ENCODE assay signal across 22 cellular contexts in genomic region chr3:141792495-141792894, GRCh38. TPM values are rescaled to one million over a fixed set of nuclear protein-coding genes. Genes with fewer than 3 reads are reported as not detected.
DNase-seq lines count a peak whose midpoint lies in the region; ATAC-seq, FAIRE-seq and TF ChIP-seq lines count a peak whose summit lies in the region.
"Had no signal": no experiment of that assay in that cellular context is flagged by ENCODE, and none has a peak within 500 bp of the region (broad histone marks: within the 10 kb centered on the region; RNA-seq: fewer than 3 reads in every experiment).

No MANE protein-coding gene starts in this region.

- H3K36me3 ChIP-seq in HepG2 (replicated peaks in 1 of 2; ENCODE audit: control insufficient read depth in 1 of 2, insufficient read depth in 2 of 2, low read length in 2 of 2) = no peaks in the 10 kb centered on the region
- H3K36me3 ChIP-seq in right lobe of liver = no peaks in the 10 kb centered on the region
- H3K36me3 ChIP-seq in astrocyte (ENCODE audit: insufficient read depth, low read length) = no peaks in the 10 kb centered on the region
- no peaks in the 10 kb centered on the region for H3K36me3 ChIP-seq in stomach

- H3K4me1 ChIP-seq in HepG2 (ENCODE audit: insufficient read depth, low read length) (peaks cover 22% of the 10 kb centered on the region), right lobe of liver (peaks cover 0 to 3% (median 0%) of the 10 kb centered on the region in 4 donors), astrocyte (ENCODE audit: insufficient read depth, low read length) (peaks cover 3% of the 10 kb centered on the region), stomach (peaks cover 6 to 18% (median 15%) of the 10 kb centered on the region in 4 donors)

- intact Hi-C loops in HepG2 (cut with micrococcal nuclease; ENCODE audit: unreplicated experiment) = no loop called here
- intact Hi-C loops in right lobe of liver (cut with DNase I) = no loop called here
- intact Hi-C loops in stomach (cut with DNase I; ENCODE audit: low total_unique reads) = no loop called here

- CTCF ChIA-PET in HepG2 (lab: Yijun Ruan, JAX; ENCODE audit: low intra/inter-chr PET ratio, low total read pairs) = no interaction called here

- TF ChIP-seq POLR2A in HepG2 (IDR thresholded peaks at IDR 0.05; ENCODE audit: insufficient read depth in 1 of 2, low read depth in 2 of 2, low read length in 2 of 2) (no peak), right lobe of liver (IDR thresholded peaks at IDR 0.05) (no peak), stomach (IDR thresholded peaks at IDR 0.05) (no peak)

- no peak for TF ChIP-seq EP300 in HepG2 (IDR thresholded peaks at IDR 0.05; ENCODE audit: low read depth in 2 of 2, low read length in 2 of 2)
- no peak for TF ChIP-seq EP300 in HepG2 (CRISPR knock-in tag; IDR thresholded peaks at IDR 0.05; ENCODE audit: borderline replicate concordance)
- no peak for TF ChIP-seq EP300 in stomach (IDR thresholded peaks at IDR 0.05)

- POLR2A ChIA-PET in HepG2 (lab: Yijun Ruan, JAX) = no interaction called here

- no peak for ATAC-seq in HepG2
- no peak for ATAC-seq in right lobe of liver
- ATAC-seq: GM23338, HCT116 had no signal

- no peak overlapping the region for H3K4me2 ChIP-seq in HepG2 (ENCODE audit: low read depth, low read length)
- no peak overlapping the region for H3K4me2 ChIP-seq in astrocyte (ENCODE audit: low read length)
- H3K4me2 ChIP-seq: GM23338 had no signal

- H3K79me2 ChIP-seq in HepG2 (ENCODE audit: insufficient read depth, low read length) = no peaks in the 10 kb centered on the region
- no peaks in the 10 kb centered on the region for H3K79me2 ChIP-seq in astrocyte (ENCODE audit: insufficient read depth, low read length)

- H3K27ac ChIP-seq in HepG2 (ENCODE audit: extremely low read length, insufficient read depth, low read length) = no peak overlapping the region
- H3K27ac ChIP-seq in right lobe of liver = no peak overlapping the region
- no peak overlapping the region for H3K27ac ChIP-seq in astrocyte (ENCODE audit: low read depth, low read length)
- H3K27ac ChIP-seq in stomach = no peak overlapping the region

- BruUV-seq in HepG2 (replicated peaks; lab: Mats Ljungman, UMichigan) = no TSS peak

- H3K27me3 ChIP-seq in HepG2 (ENCODE audit: control insufficient read depth in 1 of 2, insufficient read depth in 2 of 2, low read length in 2 of 2) (peaks cover 0 to 6% of the 10 kb centered on the region in 2 experiments; a peak in 1 of 5 replicates), right lobe of liver (no peaks in the 10 kb centered on the region), astrocyte (ENCODE audit: insufficient read depth, low read length) (no peaks in the 10 kb centered on the region), stomach (no peaks in the 10 kb centered on the region)

- peaks cover 10% of the 10 kb centered on the region for H3K4me1 Mint-ChIP-seq in astrocyte (ENCODE audit: low read depth, unreplicated experiment)

- no peak overlapping the region for H3K9ac ChIP-seq in HepG2 (ENCODE audit: insufficient read depth, low read depth, low read length)
- no peak overlapping the region for H3K9ac ChIP-seq in astrocyte (ENCODE audit: low read length)

- peaks cover 8% of the 10 kb centered on the region for H3K36me3 Mint-ChIP-seq in astrocyte (ENCODE audit: low read depth, unreplicated experiment)

- FAIRE-seq in HepG2 (lab: Jason Lieb, UNC) = no peak
- FAIRE-seq in astrocyte (lab: Jason Lieb, UNC) = no peak
- FAIRE-seq: GM12891, GM18507 had no signal

- TF ChIP-seq CTCF in HepG2 (CRISPR knock-in tag; IDR thresholded peaks at IDR 0.05) = no peak
- no peak for TF ChIP-seq CTCF in right lobe of liver (IDR thresholded peaks at IDR 0.05)
- no peak for TF ChIP-seq CTCF in astrocyte (IDR thresholded peaks at IDR 0.05; ENCODE audit: insufficient read depth, low read depth, low read length)
- TF ChIP-seq CTCF in stomach (IDR thresholded peaks at IDR 0.05) = no peak

- H3K27ac Mint-ChIP-seq in astrocyte (ENCODE audit: unreplicated experiment) = peak overlapping the region; percentile 19
- H3K27ac Mint-ChIP-seq: GM23338, H9 had no signal

- H4K20me1 ChIP-seq in HepG2 (ENCODE audit: insufficient read depth, low read length) = no peaks in the 10 kb centered on the region
- no peaks in the 10 kb centered on the region for H4K20me1 ChIP-seq in astrocyte (ENCODE audit: insufficient read depth, low read length)

- no peak overlapping the region for H3K4me3 Mint-ChIP-seq in astrocyte (ENCODE audit: unreplicated experiment)
- H3K4me3 Mint-ChIP-seq: GM23338, H9 had no signal

- no peak overlapping the region for H3K4me3 ChIP-seq in HepG2 (replicated peaks in 1 of 3; ENCODE audit: insufficient read depth in 1 of 3, low read depth in 2 of 3, low read length in 3 of 3)
- no peak overlapping the region for H3K4me3 ChIP-seq in right lobe of liver
- no peak overlapping the region for H3K4me3 ChIP-seq in astrocyte (ENCODE audit: insufficient read depth, low read depth, low read length)
- H3K4me3 ChIP-seq in stomach = no peak overlapping the region
- H3K4me3 ChIP-seq: GM23338 had no signal

- peaks cover 13% of the 10 kb centered on the region for H3K27me3 Mint-ChIP-seq in astrocyte (ENCODE audit: low read depth, unreplicated experiment)
- H3K27me3 Mint-ChIP-seq: CD4-positive, alpha-beta memory T cell had no signal

- no peaks in the 10 kb centered on the region for H3K9me3 ChIP-seq in HepG2 (ENCODE audit: low read length)
- H3K9me3 ChIP-seq in right lobe of liver = no peaks in the 10 kb centered on the region
- H3K9me3 ChIP-seq in astrocyte (ENCODE audit: insufficient read depth, low read depth, low read length) = no peaks in the 10 kb centered on the region
- no peaks in the 10 kb centered on the region for H3K9me3 ChIP-seq in stomach

- WGBS in HepG2 (ENCODE audit: low lambda C conversion rate) = 90% methylated on average over 1 of the region's 1 CpG
- WGBS in right lobe of liver (ENCODE audit: insufficient coverage, low coverage, low lambda C conversion rate, missing lambda C conversion rate) = 100% methylated on average over 1 of the region's 1 CpG
- WGBS in stomach, 5 donors = 92 to 100% (median 97%) methylated on average over 1 of the region's 1 CpG

- in situ Hi-C loops in HepG2 (cut with HindIII; ENCODE audit: extremely low pct_ligation_motif_present, low pct_unique_long_range_greater_than_20kb) = no loop called here

- TF ChIP-seq RAD21 in HepG2 (CRISPR knock-in tag; IDR thresholded peaks at IDR 0.05) = no peak

- peaks cover 4% of the 10 kb centered on the region for H3K9me3 Mint-ChIP-seq in astrocyte (ENCODE audit: unreplicated experiment)
- H3K9me3 Mint-ChIP-seq: CD4-positive, alpha-beta memory T cell; GM23338; H9 had no signal

- no peak for DNase-seq in HepG2 (ENCODE audit: low spot score)
- no peak for DNase-seq in right lobe of liver
- DNase-seq in astrocyte (ENCODE audit: low read depth) = no peak
- DNase-seq in stomach = no peak
- DNase-seq: C1 segment of cervical spinal cord; Calu3; CD4-positive, alpha-beta memory T cell; COR-L47; DMS53; DMS79 treated with DMSO at 0.1 percent for 48 hours; GF-D8 had no signal

- H2AFZ ChIP-seq in HepG2 (ENCODE audit: low read length) (no peak overlapping the region), astrocyte (ENCODE audit: low read depth, low read length) (no peak overlapping the region)
- H2AFZ ChIP-seq: GM23338 had no signal

RNA-seq across cellular contexts. Expression of gene GRK7, which starts 29.3 kb away (rescaled TPM):
- total RNA-seq in HepG2 (2016; rRNA removed; fragmentation: Illumina TruSeq; extraction: Trizol) = not detected in 2 replicates
- not detected in 2 replicates for total RNA-seq in HepG2 (2016; cell fraction: cytosol; rRNA removed; fragmentation: Illumina TruSeq; extraction: Trizol; ENCODE audit: low read depth)
- not detected in 2 replicates for total RNA-seq in HepG2 (2016; cell fraction: insoluble cytoplasmic fraction; rRNA removed; fragmentation: Illumina TruSeq; extraction: Trizol)
- total RNA-seq in HepG2 (2016; cell fraction: membrane; rRNA removed; fragmentation: Illumina TruSeq; extraction: Trizol) = not detected in 2 replicates
- not detected in 2 replicates for total RNA-seq in HepG2 (2016; cell fraction: nucleus; rRNA removed; fragmentation: Illumina TruSeq; extraction: Trizol)
- polyA plus RNA-seq in HepG2 (2011; rRNA removed) = not detected in 2 replicates
- polyA plus RNA-seq in HepG2 (2011; cell fraction: cytosol; rRNA removed) = not detected in 2 replicates
- not detected in 2 replicates for polyA plus RNA-seq in HepG2 (2011; cell fraction: nucleus; rRNA removed)
- polyA plus RNA-seq in HepG2 (2012) = not detected in 2 replicates
- polyA plus RNA-seq in HepG2 (2016; cell fraction: cytosol; fragmentation: Illumina TruSeq; extraction: Trizol; ENCODE audit: low read depth) = not detected in 2 replicates
- not detected in 2 replicates for polyA plus RNA-seq in HepG2 (2016; cell fraction: insoluble cytoplasmic fraction; fragmentation: Illumina TruSeq; extraction: Trizol; ENCODE audit: low read depth)
- not detected in 2 replicates for polyA plus RNA-seq in HepG2 (2016; cell fraction: membrane; fragmentation: Illumina TruSeq; extraction: Trizol; ENCODE audit: low read depth)
- not detected in 2 replicates for polyA plus RNA-seq in HepG2 (2016; cell fraction: nucleus; fragmentation: Illumina TruSeq; extraction: Trizol; ENCODE audit: insufficient read depth, low read depth)
- polyA minus RNA-seq in HepG2 (2011; rRNA and poly(A)+ RNA removed; ENCODE audit: low replicate concordance) = 0.05 TPM in 1 of 2 replicates, not detected in the other
- not detected in 2 replicates for polyA minus RNA-seq in HepG2 (2011; cell fraction: cytosol; rRNA and poly(A)+ RNA removed)
- polyA minus RNA-seq in HepG2 (2011; cell fraction: nucleus; rRNA and poly(A)+ RNA removed) = not detected in 2 replicates
- under 1 TPM in 1 of 6 experiments, not detected in 5; 0.06 TPM for total RNA-seq in right lobe of liver
- not detected in 2 replicates for total RNA-seq in astrocyte
- total RNA-seq in stomach = under 1 TPM in 2 of 5 donors, not detected in 3; 0.29 to 0.37 TPM
- under 1 TPM in 1 of 3 donors, not detected in 2; 0.05 TPM for polyA plus RNA-seq in stomach
- total RNA-seq: A172, A673, Calu3, Daoy, G401, GM23338, H4, H9 had no signal
- polyA plus RNA-seq: BJ; CD4-positive, alpha-beta memory T cell; GM23338 had no signal

RNA-seq across cellular contexts. Expression of gene RNF7, which starts 54.4 kb away (rescaled TPM):
- total RNA-seq in HepG2 (2016; rRNA removed; fragmentation: Illumina TruSeq; extraction: Trizol) (94.7 and 102 TPM in 2 replicates), right lobe of liver (10 to 100 TPM; 31.0 to 41.1 (median 34.2) TPM), astrocyte (166 and 168 TPM in 2 replicates), stomach (100 to 1,000 TPM in 1 of 5 donors, 10 to 100 TPM in 4; 40.2 to 236 (median 62.4) TPM)
- total RNA-seq in HepG2 (2016; cell fraction: cytosol; rRNA removed; fragmentation: Illumina TruSeq; extraction: Trizol; ENCODE audit: low read depth) = 237 and 254 TPM in 2 replicates
- 97.5 and 99.9 TPM in 2 replicates for total RNA-seq in HepG2 (2016; cell fraction: insoluble cytoplasmic fraction; rRNA removed; fragmentation: Illumina TruSeq; extraction: Trizol)
- 254 and 267 TPM in 2 replicates for total RNA-seq in HepG2 (2016; cell fraction: membrane; rRNA removed; fragmentation: Illumina TruSeq; extraction: Trizol)
- 38.0 and 46.0 TPM in 2 replicates for total RNA-seq in HepG2 (2016; cell fraction: nucleus; rRNA removed; fragmentation: Illumina TruSeq; extraction: Trizol)
- polyA plus RNA-seq in HepG2 (2011; rRNA removed) (51.6 and 66.4 TPM in 2 replicates), stomach (100 to 1,000 TPM; 128 to 154 (median 145) TPM)
- polyA plus RNA-seq in HepG2 (2011; cell fraction: cytosol; rRNA removed) = 79.3 and 107 TPM in 2 replicates
- polyA plus RNA-seq in HepG2 (2011; cell fraction: nucleus; rRNA removed) = 10.7 and 18.5 TPM in 2 replicates
- polyA plus RNA-seq in HepG2 (2012) = 84.0 and 95.6 TPM in 2 replicates
- polyA plus RNA-seq in HepG2 (2016; cell fraction: cytosol; fragmentation: Illumina TruSeq; extraction: Trizol; ENCODE audit: low read depth) = 355 and 363 TPM in 2 replicates
- polyA plus RNA-seq in HepG2 (2016; cell fraction: insoluble cytoplasmic fraction; fragmentation: Illumina TruSeq; extraction: Trizol; ENCODE audit: low read depth) = 109 and 111 TPM in 2 replicates
- polyA plus RNA-seq in HepG2 (2016; cell fraction: membrane; fragmentation: Illumina TruSeq; extraction: Trizol; ENCODE audit: low read depth) = 266 and 280 TPM in 2 replicates
- polyA plus RNA-seq in HepG2 (2016; cell fraction: nucleus; fragmentation: Illumina TruSeq; extraction: Trizol; ENCODE audit: insufficient read depth, low read depth) = 65.3 and 74.1 TPM in 2 replicates
- 16.0 and 16.9 TPM in 2 replicates for polyA minus RNA-seq in HepG2 (2011; rRNA and poly(A)+ RNA removed; ENCODE audit: low replicate concordance)
- polyA minus RNA-seq in HepG2 (2011; cell fraction: cytosol; rRNA and poly(A)+ RNA removed) = 12.8 and 20.9 TPM in 2 replicates
- polyA minus RNA-seq in HepG2 (2011; cell fraction: nucleus; rRNA and poly(A)+ RNA removed) = 13.5 and 25.4 TPM in 2 replicates
